1 cellular context compared by ENCODE assay signal in genomic region chr9:116737137-116737546, GRCh38.
A peak's percentile ranks its signal among the peaks of the same experiment; 100 is the strongest.
TF ChIP-seq lines count a peak whose summit lies in the region.

No MANE protein-coding gene starts in this region.

TF ChIP-seq in H1, 55 proteins besides CTCF, POLR2A, EP300 and RAD21:
- no peak for TF ChIP-seq CTBP2 (IDR thresholded peaks at IDR 0.05; ENCODE audit: borderline replicate concordance, insufficient read depth, insufficient read length, low read length)
- TF ChIP-seq RXRA (IDR thresholded peaks at IDR 0.05; ENCODE audit: insufficient read depth, low read depth, low read length): peak; percentile 13; the same call in 1 of the 2 replicates
- TF ChIP-seq MAX (IDR thresholded peaks at IDR 0.05): peak; percentile 46
- TF ChIP-seq YY1 (IDR thresholded peaks at IDR 0.05; ENCODE audit: low read depth, low read length): peak; percentile 86
- no peak for TF ChIP-seq TEAD4 (IDR thresholded peaks at IDR 0.05; ENCODE audit: low read depth, low read length)
- peak; percentile 25; the same call in 1 of the 2 replicates for TF ChIP-seq BRCA1 (IDR thresholded peaks at IDR 0.05; ENCODE audit: low read depth, low read length)
- TF ChIP-seq SIN3A (conservative IDR thresholded peaks at IDR 0.05 in 1 of 2, IDR thresholded peaks at IDR 0.05 in 1 of 2; ENCODE audit: low read depth in 1 of 2, low read length in 2 of 2): 0 out of 4 replicates have a peak, but pooled peaks of 1 of the 2 experiments have one; percentile 39
- 0 out of 2 replicates have a peak, but pooled peaks have one; percentile 45 for TF ChIP-seq TCF12 (IDR thresholded peaks at IDR 0.05; ENCODE audit: low read depth, low read length)
- peak; percentile 36; the same call in 1 of the 2 replicates for TF ChIP-seq CREB1 (IDR thresholded peaks at IDR 0.05)
- no peak for TF ChIP-seq RNF2 (IDR thresholded peaks at IDR 0.05; ENCODE audit: borderline replicate concordance, low read depth, low read length, missing control alignments, poor library complexity, severe bottlenecking)
- no peak for TF ChIP-seq CHD2 (IDR thresholded peaks at IDR 0.05; ENCODE audit: low read length)
- TF ChIP-seq FOSL1 (IDR thresholded peaks at IDR 0.05; ENCODE audit: insufficient read depth, low read depth, low read length): no peak
- TF ChIP-seq KDM5A (IDR thresholded peaks at IDR 0.05; ENCODE audit: low read length): no peak
